In the genomic region with DNA sequence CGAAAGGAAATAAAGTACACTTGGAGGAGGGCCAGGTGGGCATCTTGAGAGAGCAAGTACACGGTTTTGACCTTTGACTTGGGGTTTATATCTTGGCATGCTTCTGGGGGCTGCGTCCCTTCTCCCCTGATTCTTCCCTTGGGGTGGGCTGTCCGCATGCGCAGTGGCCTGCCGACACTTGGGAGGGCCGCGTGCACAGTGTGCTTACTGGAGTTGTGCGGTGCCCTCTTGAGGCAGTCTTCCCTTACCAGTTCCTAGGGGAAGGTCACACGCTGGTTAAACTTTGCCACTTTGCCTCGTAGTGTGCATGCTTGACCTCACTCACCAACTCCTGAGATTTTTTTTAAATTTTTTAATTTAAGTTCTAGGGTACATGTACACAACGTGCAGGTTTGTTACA, we compare ENCODE assay signal across 1 cellular context.
TF ChIP-seq lines count a peak whose summit lies in the region.

No MANE protein-coding gene starts in this region.

TF ChIP-seq in HepG2, 621 proteins besides CTCF, POLR2A, EP300 and RAD21:
- TF ChIP-seq STAG1 (CRISPR knock-in tag; IDR thresholded peaks at IDR 0.05), result 0 out of 2 replicates have a peak, but pooled peaks have one; percentile 16
- TF ChIP-seq PAWR (CRISPR knock-in tag; IDR thresholded peaks at IDR 0.05; ENCODE audit: borderline replicate concordance), result no peak
- TF ChIP-seq DNMT1 (CRISPR knock-in tag; IDR thresholded peaks at IDR 0.05), result no peak
- TF ChIP-seq ZNF552 (CRISPR knock-in tag; IDR thresholded peaks at IDR 0.05; ENCODE audit: borderline replicate concordance), result no peak
- TF ChIP-seq RARG (CRISPR knock-in tag; IDR thresholded peaks at IDR 0.05; ENCODE audit: low read depth), result no peak
- TF ChIP-seq TAF15 (IDR thresholded peaks at IDR 0.05; ENCODE audit: low read depth, low read length, poor library complexity, severe bottlenecking), result no peak
TF ChIP-seq in HepG2: peak in this region for 1.
